18 cellular contexts compared by ENCODE assay signal in genomic region chr3:128466840-128467541, GRCh38. TPM values are rescaled to one million over a fixed set of nuclear protein-coding genes. Genes with fewer than 3 reads are reported as not detected.
A peak's percentile ranks its signal among the peaks of the same experiment; 100 is the strongest.
DNase-seq lines count a peak whose midpoint lies in the region; ATAC-seq, FAIRE-seq and TF ChIP-seq lines count a peak whose summit lies in the region.
"Had no signal": no experiment of that assay in that cellular context is flagged by ENCODE, and none has a peak within 500 bp of the region (broad histone marks: within the 10 kb centered on the region; RNA-seq: fewer than 3 reads in every experiment).

DNAJB8 (minus strand) TSS chr3:128466890; CDS start chr3:128463245, 3,645 bp downstream.

- H3K14ac ChIP-seq in H1 (ENCODE audit: insufficient read length): no peak within 1 kb of the TSS

- no peak within 1 kb of the TSS for H3K56ac ChIP-seq in H1 (replicated peaks; ENCODE audit: insufficient read length, low read depth, low read length)

- H3K36me3 ChIP-seq in H1 (ENCODE audit: control insufficient read depth in 2 of 4, insufficient read depth in 4 of 4, low read length in 3 of 4): no peaks in the 10 kb centered on the region
- H3K36me3 ChIP-seq in GM23338 (ENCODE audit: insufficient read depth): no peaks in the 10 kb centered on the region
- H3K36me3 ChIP-seq: HAP-1, heart left ventricle, thoracic aorta had no signal

- H3K79me2 ChIP-seq in H1 (ENCODE audit: control insufficient read depth in 1 of 2, insufficient read depth in 2 of 2, low read length in 2 of 2) (no peaks in the 10 kb centered on the region), GM23338 (replicated peaks; ENCODE audit: insufficient read depth) (no peaks in the 10 kb centered on the region)

- no peak within 1 kb of the TSS for H3K4me3 Mint-ChIP-seq in activated CD4-positive, alpha-beta T cell treated with anti-CD3 and anti-CD28 coated beads, Interleukin-2, amount 10 ng/mL, durations not matched to agents 7 days and 5 days
- H3K4me3 Mint-ChIP-seq in GM23338: no peak within 1 kb of the TSS
- H3K4me3 Mint-ChIP-seq: nephron progenitor cell had no signal

- no peaks in the 10 kb centered on the region for H3K9me3 ChIP-seq in H1 (ENCODE audit: insufficient read depth in 2 of 2, low read depth in 1 of 2, low read length in 1 of 2)
- H3K9me3 ChIP-seq: HAP-1, heart left ventricle, psoas muscle, thoracic aorta had no signal

- H3K36me3 Mint-ChIP-seq in activated CD4-positive, alpha-beta T cell treated with anti-CD3 and anti-CD28 coated beads, Interleukin-2, amount 10 ng/mL, durations not matched to agents 7 days and 5 days (ENCODE audit: low read depth): no peaks in the 10 kb centered on the region
- H3K36me3 Mint-ChIP-seq in GM23338 (ENCODE audit: low read depth): no peaks in the 10 kb centered on the region

- H3K4me1 ChIP-seq in H1 (replicated peaks in 1 of 4; ENCODE audit: control insufficient read depth in 3 of 4, insufficient read depth in 4 of 4, low read length in 3 of 4): peaks cover 0 to 2% (median 0%) of the 10 kb centered on the region in 4 experiments; a peak in 2 of 7 replicates
- no peaks in the 10 kb centered on the region for H3K4me1 ChIP-seq in GM23338 (ENCODE audit: insufficient read depth)
- H3K4me1 ChIP-seq: HAP-1, heart left ventricle, psoas muscle had no signal

- no peak within 1 kb of the TSS; a peak in 1 of 7 replicates for H3K9ac ChIP-seq in H1 (replicated peaks in 1 of 4; ENCODE audit: extremely low read depth in 1 of 4, low read depth in 3 of 4, low read length in 3 of 4)

- H3K27ac Mint-ChIP-seq in activated CD4-positive, alpha-beta T cell treated with anti-CD3 and anti-CD28 coated beads, Interleukin-2, amount 10 ng/mL, durations not matched to agents 7 days and 5 days: no peak within 1 kb of the TSS
- no peak within 1 kb of the TSS for H3K27ac Mint-ChIP-seq in GM23338
- H3K27ac Mint-ChIP-seq: nephron progenitor cell had no signal

- H2BK120ac ChIP-seq in H1 (replicated peaks; ENCODE audit: low read depth, low read length): no peak within 1 kb of the TSS

- peak within 1 kb of the TSS; percentile 25; the same call in 1 of the 2 replicates for H2BK20ac ChIP-seq in H1 (ENCODE audit: low read length)

- H3K27me3 ChIP-seq in H1 (replicated peaks in 1 of 4; ENCODE audit: control insufficient read depth in 3 of 4, extremely low read depth in 1 of 4, insufficient read depth in 3 of 4, low read length in 3 of 4) (peaks cover 3 to 31% (median 27%) of the 10 kb centered on the region in 4 experiments), GM23338 (ENCODE audit: insufficient read depth) (peaks cover 9% of the 10 kb centered on the region)

- H3K4ac ChIP-seq in H1 (replicated peaks; ENCODE audit: insufficient read length, low read depth, low read length): no peak within 1 kb of the TSS

- H2BK5ac ChIP-seq in H1 (ENCODE audit: low read depth, low read length): 0 out of 2 replicates have a peak within 1 kb of the TSS, but pooled peaks have one; percentile 8

- H3K23ac ChIP-seq in H1 (ENCODE audit: insufficient read length): no peak within 1 kb of the TSS

- TF ChIP-seq EP300 in H1 (IDR thresholded peaks at IDR 0.05; ENCODE audit: borderline replicate concordance in 1 of 2, low read depth in 2 of 2, low read length in 2 of 2): no peak

- no peak within 1 kb of the TSS for H3K27ac ChIP-seq in H1 (ENCODE audit: low read depth, low read length)
- H3K27ac ChIP-seq in GM23338 (ENCODE audit: low read depth): no peak within 1 kb of the TSS
- H3K27ac ChIP-seq: heart left ventricle, psoas muscle, thoracic aorta had no signal

- H4K8ac ChIP-seq in H1 (ENCODE audit: extremely low read depth, insufficient read depth, low read length): no peak within 1 kb of the TSS; the same call in 1 of the 2 replicates

- CTCF ChIA-PET in activated CD4-positive, alpha-beta T cell treated with anti-CD3 and anti-CD28 coated beads, Interleukin-2, amount 10 ng/mL, durations not matched to agents 7 days and 5 days (lab: Charles Lee): interaction anchor here (0.9 kb wide), 1 partner anchor 9 kb away, joined by 4 read pairs; no protein-coding TSS in a partner anchor
- CTCF ChIA-PET in H1 (lab: Charles Lee; ENCODE audit: partially characterized antibody): interaction anchor here (12.7 kb wide), 1 partner anchor 28 kb away, joined by 135 read pairs; no protein-coding TSS in a partner anchor

- H3K23me2 ChIP-seq in H1 (ENCODE audit: low read depth, low read length): peaks cover 2% of the 10 kb centered on the region; the same call in 1 of the 2 replicates

- H3K79me1 ChIP-seq in H1 (ENCODE audit: low read depth, low read length): no peaks in the 10 kb centered on the region; the same call in 1 of the 2 replicates

- H4K20me1 ChIP-seq in H1 (replicated peaks in 1 of 2; ENCODE audit: control insufficient read depth in 1 of 2, insufficient read depth in 2 of 2, low read length in 2 of 2) (peaks cover 0 to 3% of the 10 kb centered on the region in 2 experiments), GM23338 (replicated peaks; ENCODE audit: insufficient read depth) (no peaks in the 10 kb centered on the region)

- no peak for TF ChIP-seq RAD21 in H1 (IDR thresholded peaks at IDR 0.05 in 1 of 2, conservative IDR thresholded peaks at IDR 0.05 in 1 of 2; ENCODE audit: low read depth in 2 of 2, low read length in 2 of 2)

- no peak for TF ChIP-seq POLR2A in H1 (IDR thresholded peaks at IDR 0.05; ENCODE audit: control extremely low read depth in 1 of 2, low read depth in 2 of 2, low read length in 2 of 2)

- no peaks in the 10 kb centered on the region for H3F3A ChIP-seq in GM23338 (replicated peaks; ENCODE audit: low read depth)

- no peaks in the 10 kb centered on the region for H3K9me2 ChIP-seq in GM23338 (ENCODE audit: insufficient read depth)

- no peak within 1 kb of the TSS for H2BK15ac ChIP-seq in H1 (ENCODE audit: low read length)

- 0 out of 2 replicates have a peak within 1 kb of the TSS, but pooled peaks have one; percentile 50 for H2BK12ac ChIP-seq in H1 (ENCODE audit: low read depth, low read length)

- no peaks in the 10 kb centered on the region for H3K9me3 Mint-ChIP-seq in activated CD4-positive, alpha-beta T cell treated with anti-CD3 and anti-CD28 coated beads, Interleukin-2, amount 10 ng/mL, durations not matched to agents 7 days and 5 days
- H3K9me3 Mint-ChIP-seq in GM23338: no peaks in the 10 kb centered on the region; the same call in 1 of the 3 replicates
- H3K9me3 Mint-ChIP-seq: nephron progenitor cell had no signal

- H3K4me3 ChIP-seq in H1 (ENCODE audit: extremely low read depth in 1 of 4, insufficient read depth in 2 of 4, low read depth in 3 of 4, low read length in 4 of 4): no peak within 1 kb of the TSS
- no peak within 1 kb of the TSS for H3K4me3 ChIP-seq in GM23338
- H3K4me3 ChIP-seq: HAP-1, heart left ventricle, psoas muscle, thoracic aorta had no signal

- no peak within 1 kb of the TSS for H3K4me2 ChIP-seq in H1 (ENCODE audit: insufficient read depth in 1 of 2, low read depth in 2 of 2, low read length in 2 of 2)
- H3K4me2 ChIP-seq in GM23338: no peak within 1 kb of the TSS

- H2AK5ac ChIP-seq in H1 (ENCODE audit: low read depth, low read length): peak within 1 kb of the TSS; percentile 46; the same call in 1 of the 2 replicates

- WGBS in H1 (ENCODE audit: extremely low coverage in 1 of 2, insufficient coverage in 1 of 2, insufficient read length in 1 of 2, insufficient replicate concordance in 2 of 2, low coverage in 1 of 2, low lambda C conversion rate in 2 of 2, missing lambda C conversion rate in 1 of 2), 2 experiments: 85% methylated on average over 14 of the region's 14 CpGs; no CpG with 5 or more reads in 1 of the 2 experiments

- FAIRE-seq in H1 (lab: Jason Lieb, UNC): no peak
- FAIRE-seq: islet of Langerhans had no signal

- H4K5ac ChIP-seq in H1 (ENCODE audit: insufficient read length, low read depth, low read length): no peak within 1 kb of the TSS

- no peak for TF ChIP-seq CTCF in H1 (IDR thresholded peaks at IDR 0.05; ENCODE audit: control extremely low read depth in 1 of 3, insufficient read depth in 1 of 3, low read depth in 1 of 3, low read length in 3 of 3)
- TF ChIP-seq CTCF in GM23338 (conservative IDR thresholded peaks at IDR 0.05; ENCODE audit: low read depth in 2 of 2): no peak
- TF ChIP-seq CTCF in GM20000 (IDR thresholded peaks at IDR 0.05; ENCODE audit: extremely low read depth, missing control alignments): no peak

- DNase-seq in stimulated activated CD4-positive, alpha-beta T cell treated with anti-CD3 and anti-CD28 coated beads, Interleukin-1b, Interleukin-23, amount 100 ng/mL, for 48 hours: peak; percentile 39
- no peak for DNase-seq in stimulated activated CD4-positive, alpha-beta T cell treated with anti-CD3 and anti-CD28 coated beads, Interleukin-4, amount 100 ng/mL, for 1 hour
- DNase-seq in activated CD4-positive, alpha-beta T cell treated with anti-CD3 and anti-CD28 coated beads, Interleukin-2, amount 10 ng/mL, durations not matched to agents 7 days and 5 days: peak; percentile 41
- DNase-seq in H1 (ENCODE audit: low read depth in 1 of 2, low spot score in 2 of 2) (no peak), GM23338 (ENCODE audit: low spot score) (no peak), GM20000 (ENCODE audit: low spot score) (no peak)
- DNase-seq in stimulated activated naive CD8-positive, alpha-beta T cell treated with anti-CD3 and anti-CD28 coated beads, Interleukin-15, Interleukin-2, amounts not matched to agents 100 U/mL and 50 U/mL, for 24 hours: peak; percentile 15
- DNase-seq: activated CD4-positive, CD25-positive, alpha-beta regulatory T cell treated with anti-CD3 and anti-CD28 coated beads, Interleukin-2, amount 50 U/mL, for 72 hours; heart left ventricle; NCI-H2029; NCI-H510A; nephron progenitor cell; psoas muscle; Right ventricle myocardium superior had no signal

- peak; percentile 77 for ATAC-seq in stimulated activated naive CD8-positive, alpha-beta T cell treated with anti-CD3 and anti-CD28 coated beads, Interleukin-15, Interleukin-2, amounts not matched to agents 100 U/mL and 50 U/mL, for 24 hours
- ATAC-seq in HG03457 (IDR thresholded peaks at IDR 0.05; ENCODE audit: unreplicated experiment): no peak
- ATAC-seq in GM23338: no peak
- ATAC-seq: heart left ventricle, psoas muscle had no signal

- H3K18ac ChIP-seq in H1 (ENCODE audit: extremely low read depth, low read length): no peak within 1 kb of the TSS

- peaks cover 12% of the 10 kb centered on the region for H3K4me1 Mint-ChIP-seq in activated CD4-positive, alpha-beta T cell treated with anti-CD3 and anti-CD28 coated beads, Interleukin-2, amount 10 ng/mL, durations not matched to agents 7 days and 5 days
- no peaks in the 10 kb centered on the region; the same call in 1 of the 3 replicates for H3K4me1 Mint-ChIP-seq in GM23338

- POLR2A ChIA-PET in activated CD4-positive, alpha-beta T cell treated with anti-CD3 and anti-CD28 coated beads, Interleukin-2, amount 10 ng/mL, durations not matched to agents 7 days and 5 days (lab: Charles Lee): no interaction called here
- POLR2A ChIA-PET in H1 (lab: Charles Lee; ENCODE audit: partially characterized antibody): no interaction called here

- H3K27me3 Mint-ChIP-seq in activated CD4-positive, alpha-beta T cell treated with anti-CD3 and anti-CD28 coated beads, Interleukin-2, amount 10 ng/mL, durations not matched to agents 7 days and 5 days: peaks cover 22% of the 10 kb centered on the region
- H3K27me3 Mint-ChIP-seq in GM23338 (ENCODE audit: insufficient read depth, low read depth, poor library complexity): peaks cover 28% of the 10 kb centered on the region

- H2AFZ ChIP-seq in H1 (ENCODE audit: low read length) (no peak within 1 kb of the TSS), GM23338 (no peak within 1 kb of the TSS)

- H4K91ac ChIP-seq in H1 (replicated peaks; ENCODE audit: insufficient read length, low read length): no peak within 1 kb of the TSS

RNA-seq across cellular contexts. Expression of gene DNAJB8, which starts in this region (rescaled TPM):
- total RNA-seq in activated CD4-positive, alpha-beta T cell treated with anti-CD3 and anti-CD28 coated beads, Interleukin-2, amount 10 ng/mL, durations not matched to agents 7 days and 5 days: not detected
- total RNA-seq in H1 (2021; fragmentation: NEBNext Ultra II Directional; extraction: Animal tissue kit (Norgen Biotek cat#: 25700)): not detected in 2 replicates
- polyA plus RNA-seq in H1 (2011; rRNA removed): not detected in 2 replicates
- not detected for polyA plus RNA-seq in H1 (2011; cell fraction: cytosol; rRNA removed)
- not detected for polyA plus RNA-seq in H1 (2011; cell fraction: nucleus; rRNA removed)
- polyA plus RNA-seq in H1 (2012, experiment 1 of 2): not detected in 4 replicates
- polyA plus RNA-seq in H1 (2012, experiment 2 of 2): not detected
- not detected for polyA plus RNA-seq in H1 (2013, experiment 1 of 2)
- polyA plus RNA-seq in H1 (2013, experiment 2 of 2): not detected
- polyA minus RNA-seq in H1 (2011; rRNA and poly(A)+ RNA removed): not detected in 2 replicates
- not detected for polyA minus RNA-seq in H1 (2011; cell fraction: cytosol; rRNA and poly(A)+ RNA removed)
- not detected for polyA minus RNA-seq in H1 (2011; cell fraction: nucleus; rRNA and poly(A)+ RNA removed)
- not detected in 2 replicates for total RNA-seq in GM23338 (2014; rRNA removed; shearing (Covaris generic))
- polyA plus RNA-seq in GM23338 (2016; fragmentation: Nextera tagmentation; extraction: Ambion mirVana): not detected in 2 replicates
- total RNA-seq: heart left ventricle, psoas muscle, Right ventricle myocardium superior, thoracic aorta had no signal
- polyA plus RNA-seq: heart left ventricle, psoas muscle had no signal

Comparison
In these comparisons a context has a peak if more than half of its experiments do, and no peak if none do; other contexts are left out.
1. DNase-seq: peak in stimulated activated CD4-positive, alpha-beta T cell treated with anti-CD3 and anti-CD28 coated beads, Interleukin-1b, Interleukin-23, amount 100 ng/mL, for 48 hours (single experiment) and stimulated activated naive CD8-positive, alpha-beta T cell treated with anti-CD3 and anti-CD28 coated beads, Interleukin-15, Interleukin-2, amounts not matched to agents 100 U/mL and 50 U/mL, for 24 hours (single experiment); none in stimulated activated CD4-positive, alpha-beta T cell treated with anti-CD3 and anti-CD28 coated beads, Interleukin-4, amount 100 ng/mL, for 1 hour (single experiment), H1 (0 of 2), GM23338 (single experiment) and GM20000 (single experiment).
2. Peak in DNase-seq in activated CD4-positive, alpha-beta T cell treated with anti-CD3 and anti-CD28 coated beads, Interleukin-2, amount 10 ng/mL, durations not matched to agents 7 days and 5 days; RNA of the gene not detected or under 1 TPM.